ENCODE assay signal across 19 cellular contexts in genomic region chr10:115975031-115975430, GRCh38.
"Had no signal": no experiment of that assay in that cellular context is flagged by ENCODE, and none has a peak within 500 bp of the region (broad histone marks: within the 10 kb centered on the region; RNA-seq: fewer than 3 reads in every experiment).

No MANE protein-coding gene starts in this region.

- H3K9me3 ChIP-seq: gastroesophageal sphincter, lower lobe of right lung had no signal

- H2AFZ ChIP-seq: parathyroid adenoma had no signal

- H3K4me3 Mint-ChIP-seq: activated CD4-positive, alpha-beta memory T cell treated with anti-CD3 and anti-CD28 coated beads for 36 hours; activated naive CD8-positive, alpha-beta T cell treated with anti-CD3 and anti-CD28 coated beads for 36 hours; naive thymus-derived CD4-positive, alpha-beta T cell; T-helper 1 cell treated with Interleukin-12 subunit alpha and Interleukin-12 subunit beta and Interleukin-4 antibody, amounts not matched to agents 30 μg/mL and 1 μg/mL, for 36 hours had no signal

- FAIRE-seq: bronchial epithelial cell had no signal

- H3K4me1 Mint-ChIP-seq: activated naive CD8-positive, alpha-beta T cell treated with anti-CD3 and anti-CD28 coated beads for 36 hours; naive thymus-derived CD4-positive, alpha-beta T cell had no signal

- H3K27me3 ChIP-seq: gastroesophageal sphincter had no signal

- H3K9ac ChIP-seq: parathyroid adenoma had no signal

- ATAC-seq: gastroesophageal sphincter; naive thymus-derived CD4-positive, alpha-beta T cell had no signal

- H3K27ac Mint-ChIP-seq: activated CD4-positive, alpha-beta memory T cell treated with anti-CD3 and anti-CD28 coated beads for 36 hours; activated naive CD8-positive, alpha-beta T cell treated with anti-CD3 and anti-CD28 coated beads for 36 hours; naive thymus-derived CD4-positive, alpha-beta T cell; T-helper 1 cell treated with Interleukin-12 subunit alpha and Interleukin-12 subunit beta and Interleukin-4 antibody, amounts not matched to agents 30 μg/mL and 1 μg/mL, for 36 hours had no signal

- H3K27me3 Mint-ChIP-seq: activated CD4-positive, alpha-beta memory T cell treated with anti-CD3 and anti-CD28 coated beads for 36 hours; activated naive CD8-positive, alpha-beta T cell treated with anti-CD3 and anti-CD28 coated beads for 36 hours had no signal

- H3K4me1 ChIP-seq: lower lobe of right lung, parathyroid adenoma had no signal

- H3K4me3 ChIP-seq: coronary artery, gastroesophageal sphincter, lower lobe of right lung had no signal

- DNase-seq: activated CD4-positive, alpha-beta memory T cell treated with anti-CD3 and anti-CD28 coated beads for 36 hours; activated CD4-positive, alpha-beta T cell treated with anti-CD3 and anti-CD28 coated beads for 4 hours; activated CD4-positive, CD25-positive, alpha-beta regulatory T cell; activated naive CD4-positive, alpha-beta T cell treated with Interleukin-2 at 50 U/mL for 16 hours; activated naive CD8-positive, alpha-beta T cell treated with anti-CD3 and anti-CD28 coated beads for 36 hours; activated T-cell treated with anti-CD3 and anti-CD28 coated beads, Interleukin-2, amount 50 U/mL, for 48 hours; head of caudate nucleus; hypothalamus; lower lobe of right lung; naive thymus-derived CD4-positive, alpha-beta T cell; stimulated activated CD4-positive, alpha-beta T cell treated with anti-CD3 and anti-CD28 coated beads, Interleukin-2, amount 100 ng/mL, for 48 hours; stimulated activated naive CD4-positive, alpha-beta T cell; T1000 had no signal

- H3K79me2 ChIP-seq: parathyroid adenoma had no signal

- H3K36me3 ChIP-seq: gastroesophageal sphincter, lower lobe of right lung had no signal

- H3K36me3 Mint-ChIP-seq: activated CD4-positive, alpha-beta memory T cell treated with anti-CD3 and anti-CD28 coated beads for 36 hours; activated naive CD8-positive, alpha-beta T cell treated with anti-CD3 and anti-CD28 coated beads for 36 hours; naive thymus-derived CD4-positive, alpha-beta T cell had no signal

- H3K27ac ChIP-seq: epithelial cell of prostate, gastroesophageal sphincter, lower lobe of right lung, parathyroid adenoma had no signal
